In genomic region chr17:43832976-43833829, GRCh38 we compare ENCODE assay signal across 2 cellular contexts.
TF ChIP-seq lines count a peak whose summit lies in the region.

MPP3 (minus strand) TSS chr17:43833146; CDS start chr17:43831906, 1,240 bp downstream.

TF ChIP-seq in Ishikawa, 13 proteins besides CTCF, POLR2A, EP300 and RAD21 (continued from another document):
- TF ChIP-seq TEAD4 (IDR thresholded peaks at IDR 0.05) (no peak), USF1 (IDR thresholded peaks at IDR 0.05) (no peak), FOXM1 (IDR thresholded peaks at IDR 0.05; ENCODE audit: borderline replicate concordance, low read depth) (no peak), ZBTB7A (IDR thresholded peaks at IDR 0.05; ENCODE audit: low read depth) (peak; percentile 58), MAX (IDR thresholded peaks at IDR 0.05) (peak; percentile 51), EGR1 (IDR thresholded peaks at IDR 0.05) (peak; percentile 42), NFIC (IDR thresholded peaks at IDR 0.05) (peak; percentile 86), TAF1 (IDR thresholded peaks at IDR 0.05; ENCODE audit: low read depth) (0 out of 2 replicates have a peak, but pooled peaks have one; percentile 50), CEBPB (IDR thresholded peaks at IDR 0.05) (no peak), REST (IDR thresholded peaks at IDR 0.05; ENCODE audit: low read depth) (no peak), YY1 (IDR thresholded peaks at IDR 0.05; ENCODE audit: low read depth) (no peak), CREB1 (IDR thresholded peaks at IDR 0.05; ENCODE audit: low read depth) (no peak)

TF ChIP-seq in SK-N-SH, 30 proteins besides CTCF, POLR2A, EP300 and RAD21 (continued from another document):
- no peak for TF ChIP-seq TEAD4 (IDR thresholded peaks at IDR 0.05; ENCODE audit: borderline replicate concordance, insufficient read depth)
- 0 out of 2 replicates have a peak, but pooled peaks have one; percentile 24 for TF ChIP-seq MXI1 (IDR thresholded peaks at IDR 0.05; ENCODE audit: low read depth, low read length)
- no peak for TF ChIP-seq MEF2A (IDR thresholded peaks at IDR 0.05; ENCODE audit: borderline replicate concordance, low read depth)
- no peak for TF ChIP-seq PBX3 (IDR thresholded peaks at IDR 0.05)
- TF ChIP-seq NRF1 (IDR thresholded peaks at IDR 0.05; ENCODE audit: low read depth, low read length), result 0 out of 2 replicates have a peak, but pooled peaks have one; percentile 20
- no peak for TF ChIP-seq FOXJ3 (CRISPR knock-in tag; IDR thresholded peaks at IDR 0.05)
- no peak for TF ChIP-seq TCF12 (IDR thresholded peaks at IDR 0.05)
- TF ChIP-seq CHD2 (IDR thresholded peaks at IDR 0.05; ENCODE audit: low read length, partially characterized antibody), result no peak
- TF ChIP-seq RFX5 (IDR thresholded peaks at IDR 0.05; ENCODE audit: low read length), result no peak
- peak; percentile 27; the same call in 1 of the 2 replicates for TF ChIP-seq TAF1 (IDR thresholded peaks at IDR 0.05; ENCODE audit: borderline replicate concordance, low read depth, low read length)
- no peak for TF ChIP-seq RXRA (IDR thresholded peaks at IDR 0.05; ENCODE audit: borderline replicate concordance, low read depth)
- TF ChIP-seq SIN3A (IDR thresholded peaks at IDR 0.05; ENCODE audit: borderline replicate concordance, low read depth, low read length), result no peak
- no peak for TF ChIP-seq USF2 (IDR thresholded peaks at IDR 0.05; ENCODE audit: borderline replicate concordance, low read depth, low read length)
- no peak for TF ChIP-seq EZH2phosphoT487 (IDR thresholded peaks at IDR 0.05; ENCODE audit: borderline replicate concordance, low read depth)
- no peak for TF ChIP-seq FOXM1 (IDR thresholded peaks at IDR 0.05; ENCODE audit: low read depth)
- TF ChIP-seq ZBTB33 (IDR thresholded peaks at IDR 0.05; ENCODE audit: borderline replicate concordance, low read depth), result no peak
- no peak for TF ChIP-seq IRF3 (IDR thresholded peaks at IDR 0.05; ENCODE audit: low read depth, low read length)
- no peak for TF ChIP-seq RCOR1 (IDR thresholded peaks at IDR 0.05; ENCODE audit: low read length)
- TF ChIP-seq NFIC (IDR thresholded peaks at IDR 0.05; ENCODE audit: borderline replicate concordance), result peak; percentile 52
- TF ChIP-seq POLR2AphosphoS5 (IDR thresholded peaks at IDR 0.05; ENCODE audit: low read depth, low read length), result peak; percentile 52; the same call in 1 of the 2 replicates
- TF ChIP-seq FOSL2 (IDR thresholded peaks at IDR 0.05; ENCODE audit: borderline replicate concordance, low read depth), result no peak
- no peak for TF ChIP-seq GATA2 (CRISPR knock-in tag; IDR thresholded peaks at IDR 0.05)
- no peak for TF ChIP-seq JUND (IDR thresholded peaks at IDR 0.05)
- TF ChIP-seq REST (IDR thresholded peaks at IDR 0.05; ENCODE audit: low read depth, low read length), result no peak
- TF ChIP-seq USF1 (IDR thresholded peaks at IDR 0.05; ENCODE audit: borderline replicate concordance, low read depth), result no peak
- no peak for TF ChIP-seq MAX (IDR thresholded peaks at IDR 0.05; ENCODE audit: low read depth)
- TF ChIP-seq SMC3 (IDR thresholded peaks at IDR 0.05; ENCODE audit: low read depth, low read length), result no peak
- TF ChIP-seq GABPA (IDR thresholded peaks at IDR 0.05; ENCODE audit: low read depth), result no peak
- TF ChIP-seq ELF1 (IDR thresholded peaks at IDR 0.05), result no peak
